ENCODE assay signal across 18 cellular contexts in genomic region chr17:9343513-9343912, GRCh38.
DNase-seq lines count a peak whose midpoint lies in the region; ATAC-seq and TF ChIP-seq lines count a peak whose summit lies in the region.
"Had no signal": no experiment of that assay in that cellular context is flagged by ENCODE, and none has a peak within 500 bp of the region (broad histone marks: within the 10 kb centered on the region; RNA-seq: fewer than 3 reads in every experiment).

No MANE protein-coding gene starts in this region.

- DNase-seq in ELF-1 (ENCODE audit: low read depth, low spot score) (peak; percentile 40), HEK293T (ENCODE audit: extremely low spot score) (peak; percentile 19), glutamatergic neuron (peak; percentile 71), GOT3 (lab: John Stamatoyannopoulos, UW) (no peak), posterior vena cava (ENCODE audit: low spot score) (no peak)
- no peak for DNase-seq in effector CD4-positive, alpha-beta T cell
- DNase-seq: activated gamma-delta T cell; kidney glomerular epithelial cell; NCI-H1417 treated with DMSO at 0.1 percent for 48 hours; NCI-H748 treated with DMSO at 0.1 percent for 48 hours; OCI-M1; spleen; stimulated activated CD4-positive, alpha-beta T cell treated with anti-CD3 and anti-CD28 coated beads, Interleukin-4, amount 100 ng/mL, for 4 hours; T-helper 17 cell; upper lobe of right lung had no signal

- no peak for TF ChIP-seq CTCF in glutamatergic neuron (IDR thresholded peaks at IDR 0.05; ENCODE audit: partially characterized antibody, unreplicated experiment)
- TF ChIP-seq CTCF in nephron (IDR thresholded peaks at IDR 0.05; ENCODE audit: unreplicated experiment in 3 of 3), result no peak

- intact Hi-C loops in posterior vena cava (cut with DNase I), result no loop called here

- POLR2A ChIA-PET in HEK293T (lab: Yijun Ruan, JAX), result no interaction called here

- H3K4me1 Mint-ChIP-seq in glutamatergic neuron (ENCODE audit: low read depth, unreplicated experiment) (peaks cover 22% of the 10 kb centered on the region), nephron (peaks cover 26% of the 10 kb centered on the region)

- H3K9me3 Mint-ChIP-seq in glutamatergic neuron (ENCODE audit: unreplicated experiment) (peaks cover 3% of the 10 kb centered on the region), nephron (no peaks in the 10 kb centered on the region)
- H3K9me3 Mint-ChIP-seq: dendritic cell treated with granulocyte-macrophage colony-stimulating factor and Interleukin-4, amounts not matched to agents 40 ng/mL and 50 ng/mL, for 4 days had no signal

- CTCF ChIA-PET in HEK293T (lab: Yijun Ruan, JAX), result no interaction called here

- no peaks in the 10 kb centered on the region for H3K36me3 Mint-ChIP-seq in glutamatergic neuron (ENCODE audit: unreplicated experiment)
- H3K36me3 Mint-ChIP-seq in nephron (ENCODE audit: low read depth), result no peaks in the 10 kb centered on the region

- ATAC-seq in GM21529 (IDR thresholded peaks at IDR 0.05; ENCODE audit: unreplicated experiment), result no peak
- ATAC-seq: T-helper 17 cell, upper lobe of right lung had no signal

- H3K27ac Mint-ChIP-seq in glutamatergic neuron (ENCODE audit: unreplicated experiment), result peak overlapping the region; percentile 91
- peak overlapping the region; percentile 7 to 18 (median 9) for H3K27ac Mint-ChIP-seq in nephron
- H3K27ac Mint-ChIP-seq: dendritic cell treated with granulocyte-macrophage colony-stimulating factor and Interleukin-4, amounts not matched to agents 40 ng/mL and 50 ng/mL, for 4 days had no signal

- H3K27me3 Mint-ChIP-seq in glutamatergic neuron (ENCODE audit: unreplicated experiment), result peaks cover 12% of the 10 kb centered on the region
- peaks cover 8% of the 10 kb centered on the region for H3K27me3 Mint-ChIP-seq in nephron (ENCODE audit: low read depth)
- H3K27me3 Mint-ChIP-seq: dendritic cell treated with granulocyte-macrophage colony-stimulating factor and Interleukin-4, amounts not matched to agents 40 ng/mL and 50 ng/mL, for 4 days; T-helper 17 cell had no signal

- H3K4me3 Mint-ChIP-seq in glutamatergic neuron (ENCODE audit: unreplicated experiment) (peak overlapping the region; percentile 47), nephron (no peak overlapping the region)
- H3K4me3 Mint-ChIP-seq: dendritic cell treated with granulocyte-macrophage colony-stimulating factor and Interleukin-4, amounts not matched to agents 40 ng/mL and 50 ng/mL, for 4 days; T-helper 17 cell had no signal

TF ChIP-seq in HEK293T, 16 proteins besides CTCF, POLR2A, EP300 and RAD21:
- no peak for TF ChIP-seq SUZ12 (IDR thresholded peaks at IDR 0.05)
- no peak for TF ChIP-seq ZNF384 (IDR thresholded peaks at IDR 0.05)
- no peak for TF ChIP-seq BHLHE40 (IDR thresholded peaks at IDR 0.05; ENCODE audit: borderline replicate concordance)
- TF ChIP-seq HDGF (IDR thresholded peaks at IDR 0.05; ENCODE audit: borderline replicate concordance), result no peak
- TF ChIP-seq L3MBTL2 (conservative IDR thresholded peaks at IDR 0.05), result no peak
- TF ChIP-seq PKNOX1 (IDR thresholded peaks at IDR 0.05), result no peak
- TF ChIP-seq ELF4 (IDR thresholded peaks at IDR 0.05), result no peak
- no peak for TF ChIP-seq LEF1 (IDR thresholded peaks at IDR 0.05; ENCODE audit: borderline replicate concordance)
- no peak for TF ChIP-seq ARNT (IDR thresholded peaks at IDR 0.05)
- TF ChIP-seq FOXK2 (IDR thresholded peaks at IDR 0.05), result no peak
- TF ChIP-seq SP1 (IDR thresholded peaks at IDR 0.05), result no peak
- TF ChIP-seq TARDBP (IDR thresholded peaks at IDR 0.05), result no peak
- TF ChIP-seq NFRKB (IDR thresholded peaks at IDR 0.05), result no peak
- TF ChIP-seq FOXM1 (IDR thresholded peaks at IDR 0.05; ENCODE audit: borderline replicate concordance), result no peak
- TF ChIP-seq CTBP1 (IDR thresholded peaks at IDR 0.05; ENCODE audit: borderline replicate concordance), result no peak
- no peak for TF ChIP-seq FOXA1 (IDR thresholded peaks at IDR 0.05)

Comparison
In these comparisons a context has a peak if more than half of its experiments do, and no peak if none do; other contexts are left out.
1. DNase-seq: peak in ELF-1 (single experiment), HEK293T (single experiment) and glutamatergic neuron (single experiment); none in GOT3 (single experiment), effector CD4-positive, alpha-beta T cell (single experiment) and posterior vena cava (single experiment).